In genomic region chr2:31835450-31835849, GRCh38 we compare ENCODE assay signal across 33 cellular contexts.
DNase-seq lines count a peak whose midpoint lies in the region; ATAC-seq, FAIRE-seq and TF ChIP-seq lines count a peak whose summit lies in the region.
"Had no signal": no experiment of that assay in that cellular context is flagged by ENCODE, and none has a peak within 500 bp of the region (broad histone marks: within the 10 kb centered on the region; RNA-seq: fewer than 3 reads in every experiment).

No MANE protein-coding gene starts in this region.

- peak; percentile 53 for ATAC-seq in Right ventricle myocardium superior (ENCODE audit: poor library complexity)
- peak; percentile 54 for ATAC-seq in left ventricle myocardium superior
- no peak for ATAC-seq in right cardiac atrium
- ATAC-seq in pancreas = no peak
- ATAC-seq: A549; CD8-positive, alpha-beta T cell had no signal

- H3K27ac ChIP-seq in right atrium auricular region (peak overlapping the region in 1 of 2 donors; percentile 25), left ventricle myocardium inferior (replicated peaks) (peak overlapping the region; percentile 14), right cardiac atrium (ENCODE audit: low read length) (no peak overlapping the region), pancreas (no peak overlapping the region)
- H3K27ac ChIP-seq: 22Rv1; A549; BLaER1; BLaER1 treated with 17β-estradiol and CSF1 and Interleukin-3, amounts not matched to agents 10 nM and 100 nM; C4-2B had no signal

- H3K9me3 ChIP-seq in right atrium auricular region = no peaks in the 10 kb centered on the region
- H3K9me3 ChIP-seq in left ventricle myocardium inferior (replicated peaks) = peaks cover 2% of the 10 kb centered on the region
- no peaks in the 10 kb centered on the region for H3K9me3 ChIP-seq in right cardiac atrium (ENCODE audit: control insufficient read depth, low read length)
- H3K9me3 ChIP-seq in pancreas = no peaks in the 10 kb centered on the region
- H3K9me3 ChIP-seq in BE2C = no peaks in the 10 kb centered on the region
- H3K9me3 ChIP-seq: Caco-2 had no signal

- peak; percentile 5 for FAIRE-seq in pancreas (lab: Jason Lieb, UNC)
- FAIRE-seq: D721Med had no signal

- TF ChIP-seq CTCF in right atrium auricular region (IDR thresholded peaks at IDR 0.05) = no peak
- no peak for TF ChIP-seq CTCF in left ventricle myocardium inferior (IDR thresholded peaks at IDR 0.05; ENCODE audit: borderline replicate concordance)
- no peak for TF ChIP-seq CTCF in pancreas (IDR thresholded peaks at IDR 0.05)
- no peak for TF ChIP-seq CTCF in BE2C (IDR thresholded peaks at IDR 0.05; ENCODE audit: low read depth, low read length)

- H3K4me1 ChIP-seq in right atrium auricular region = no peaks in the 10 kb centered on the region
- H3K4me1 ChIP-seq in left ventricle myocardium inferior = peaks cover 15% of the 10 kb centered on the region
- no peaks in the 10 kb centered on the region for H3K4me1 ChIP-seq in right cardiac atrium (ENCODE audit: control insufficient read depth, insufficient read depth, low read length)
- no peaks in the 10 kb centered on the region for H3K4me1 ChIP-seq in pancreas
- H3K4me1 ChIP-seq in BE2C = no peaks in the 10 kb centered on the region
- H3K4me1 ChIP-seq: BLaER1; BLaER1 treated with 17β-estradiol and CSF1 and Interleukin-3, amounts not matched to agents 10 nM and 100 nM had no signal

- DNase-seq in Right ventricle myocardium superior = no peak
- no peak for DNase-seq in right atrium auricular region (ENCODE audit: low spot score)
- DNase-seq in left ventricle myocardium inferior = no peak
- no peak for DNase-seq in cardiac septum (ENCODE audit: low spot score)
- no peak for DNase-seq in left ventricle myocardium superior
- no peak for DNase-seq in right cardiac atrium
- no peak for DNase-seq in pancreas
- DNase-seq in BE2C = no peak
- DNase-seq: 8988T; ACHN; AML-193; C1 segment of cervical spinal cord; Caco-2; Calu3; CD4-positive, alpha-beta memory T cell; CD4-positive, alpha-beta T cell; CD4-positive, CD25-positive, alpha-beta regulatory T cell; CD8-positive, alpha-beta memory T cell; CD8-positive, alpha-beta T cell; COR-L47; DMS 273 treated with DMSO at 0.1 percent for 48 hours; DMS153; DMS53; DMS79; DMS79 treated with DMSO at 0.1 percent for 48 hours; DND-41; EL had no signal

- H3K36me3 ChIP-seq in right atrium auricular region = no peaks in the 10 kb centered on the region
- no peaks in the 10 kb centered on the region for H3K36me3 ChIP-seq in left ventricle myocardium inferior
- H3K36me3 ChIP-seq in pancreas = no peaks in the 10 kb centered on the region
- H3K36me3 ChIP-seq in BE2C = no peaks in the 10 kb centered on the region
- H3K36me3 ChIP-seq: BLaER1; BLaER1 treated with 17β-estradiol and CSF1 and Interleukin-3, amounts not matched to agents 10 nM and 100 nM had no signal

- no peaks in the 10 kb centered on the region for H3K27me3 ChIP-seq in right atrium auricular region
- no peaks in the 10 kb centered on the region for H3K27me3 ChIP-seq in left ventricle myocardium inferior (ENCODE audit: low read depth)
- no peaks in the 10 kb centered on the region for H3K27me3 ChIP-seq in right cardiac atrium (ENCODE audit: control insufficient read depth, insufficient read depth)
- no peaks in the 10 kb centered on the region for H3K27me3 ChIP-seq in pancreas
- no peaks in the 10 kb centered on the region for H3K27me3 ChIP-seq in BE2C
- H3K27me3 ChIP-seq: BLaER1; BLaER1 treated with 17β-estradiol and CSF1 and Interleukin-3, amounts not matched to agents 10 nM and 100 nM had no signal

- H3K4me3 ChIP-seq in right atrium auricular region (no peak overlapping the region), left ventricle myocardium inferior (no peak overlapping the region), right cardiac atrium (ENCODE audit: low read length) (no peak overlapping the region), pancreas (no peak overlapping the region), BE2C (ENCODE audit: low read depth, low read length) (no peak overlapping the region)
- H3K4me3 ChIP-seq: A549; BLaER1; BLaER1 treated with 17β-estradiol and CSF1 and Interleukin-3, amounts not matched to agents 10 nM and 100 nM had no signal

- intact Hi-C loops in Right ventricle myocardium superior (cut with DNase I) (no loop called here), left ventricle myocardium inferior (cut with micrococcal nuclease) (no loop called here), cardiac septum (cut with DNase I) (no loop called here), left ventricle myocardium superior (cut with micrococcal nuclease) (no loop called here), right cardiac atrium (cut with DNase I) (no loop called here), pancreas (cut with DNase I) (no loop called here)

- WGBS in right cardiac atrium = 62% methylated on average over 1 of the region's 1 CpG
- WGBS in pancreas, 2 donors = 66 to 75% methylated on average over 1 of the region's 1 CpG

Comparison
In these comparisons a context has a peak if more than half of its experiments do, and no peak if none do; other contexts are left out.
1. ATAC-seq: peak in Right ventricle myocardium superior (single experiment) and left ventricle myocardium superior (single experiment); none in right cardiac atrium (0 of 2) and pancreas (0 of 4).